In genomic region chr1:90718411-90719320, GRCh38 we compare ENCODE assay signal across 9 cellular contexts. TPM values are rescaled to one million over a fixed set of nuclear protein-coding genes. Genes with fewer than 3 reads are reported as not detected.
DNase-seq lines count a peak whose midpoint lies in the region; ATAC-seq, FAIRE-seq and TF ChIP-seq lines count a peak whose summit lies in the region.
"Had no signal": no experiment of that assay in that cellular context is flagged by ENCODE, and none has a peak within 500 bp of the region (broad histone marks: within the 10 kb centered on the region; RNA-seq: fewer than 3 reads in every experiment).

No MANE protein-coding gene starts in this region.

- no peaks in the 10 kb centered on the region for H3K9me3 ChIP-seq in cardiac muscle cell (ENCODE audit: low read depth)
- H3K9me3 ChIP-seq in right atrium auricular region: peaks cover 0 to 6% of the 10 kb centered on the region in 2 donors
- H3K9me3 ChIP-seq in ascending aorta: peaks cover 0 to 6% of the 10 kb centered on the region in 2 donors
- no peaks in the 10 kb centered on the region for H3K9me3 ChIP-seq in lower lobe of right lung
- no peaks in the 10 kb centered on the region for H3K9me3 ChIP-seq in upper lobe of right lung
- no peaks in the 10 kb centered on the region for H3K9me3 ChIP-seq in kidney (ENCODE audit: control insufficient read depth in 1 of 2, low read length in 2 of 2)

- H3K4me1 ChIP-seq in cardiac muscle cell (ENCODE audit: low read depth): peaks cover 6% of the 10 kb centered on the region
- H3K4me1 ChIP-seq in right atrium auricular region: peaks cover 0 to 40% of the 10 kb centered on the region in 2 donors
- peaks cover 5 to 18% of the 10 kb centered on the region in 2 donors for H3K4me1 ChIP-seq in ascending aorta
- peaks cover 22% of the 10 kb centered on the region for H3K4me1 ChIP-seq in lower lobe of right lung
- peaks cover 20% of the 10 kb centered on the region for H3K4me1 ChIP-seq in upper lobe of right lung
- H3K4me1 ChIP-seq in kidney (ENCODE audit: control insufficient read depth in 1 of 2, insufficient read depth in 1 of 2, low read depth in 1 of 2, low read length in 2 of 2): peaks cover 0 to 6% of the 10 kb centered on the region in 2 donors

- peaks cover 100% of the 10 kb centered on the region for H3K27me3 ChIP-seq in cardiac muscle cell
- H3K27me3 ChIP-seq in right atrium auricular region: peaks cover 57 to 81% of the 10 kb centered on the region in 2 donors
- H3K27me3 ChIP-seq in ascending aorta: peaks cover 42% of the 10 kb centered on the region
- H3K27me3 ChIP-seq in lower lobe of right lung (ENCODE audit: low read depth): peaks cover 95% of the 10 kb centered on the region
- H3K27me3 ChIP-seq in upper lobe of right lung: peaks cover 94% of the 10 kb centered on the region

- no peak overlapping the region for H3K9ac ChIP-seq in kidney (ENCODE audit: low read length in 2 of 2)

- peak overlapping the region; percentile 30 for H3K4me3 ChIP-seq in cardiac muscle cell
- peak overlapping the region in 1 of 2 donors; percentile 35 for H3K4me3 ChIP-seq in right atrium auricular region
- H3K4me3 ChIP-seq in ascending aorta: peak overlapping the region; percentile 49 to 59
- peak overlapping the region; percentile 35 for H3K4me3 ChIP-seq in lower lobe of right lung
- peak overlapping the region; percentile 14 for H3K4me3 ChIP-seq in upper lobe of right lung
- peak overlapping the region in 1 of 2 donors; percentile 27 for H3K4me3 ChIP-seq in kidney (ENCODE audit: low read length in 2 of 2)

- H3K36me3 ChIP-seq in cardiac muscle cell (no peaks in the 10 kb centered on the region), right atrium auricular region (no peaks in the 10 kb centered on the region), ascending aorta (no peaks in the 10 kb centered on the region), lower lobe of right lung (no peaks in the 10 kb centered on the region), upper lobe of right lung (no peaks in the 10 kb centered on the region), kidney (ENCODE audit: control insufficient read depth in 1 of 2, insufficient read depth in 2 of 2, low read length in 2 of 2) (no peaks in the 10 kb centered on the region)

- intact Hi-C loops in ascending aorta (cut with DNase I): loop anchor here (5.0 kb wide), 1 partner anchor 134 kb away; no protein-coding TSS in a partner anchor
- intact Hi-C loops in lower lobe of right lung (cut with DNase I): no loop called here
- intact Hi-C loops in upper lobe of right lung (cut with DNase I): no loop called here
- intact Hi-C loops in kidney (cut with DNase I): no loop called here

- no peak for TF ChIP-seq CTCF in cardiac muscle cell (IDR thresholded peaks at IDR 0.05; ENCODE audit: low read depth, low read length)
- TF ChIP-seq CTCF in right atrium auricular region (IDR thresholded peaks at IDR 0.05): no peak
- TF ChIP-seq CTCF in ascending aorta (IDR thresholded peaks at IDR 0.05): no peak
- no peak for TF ChIP-seq CTCF in lower lobe of right lung (IDR thresholded peaks at IDR 0.05)
- TF ChIP-seq CTCF in upper lobe of right lung (IDR thresholded peaks at IDR 0.05): no peak
- TF ChIP-seq CTCF in kidney (IDR thresholded peaks at IDR 0.05; ENCODE audit: borderline replicate concordance, extremely low read depth, insufficient read depth): no peak

- no peak for FAIRE-seq in kidney (lab: Jason Lieb, UNC)

- ATAC-seq in lower lobe of right lung (no peak), upper lobe of right lung (no peak), GM18909 (IDR thresholded peaks at IDR 0.05; ENCODE audit: poor library complexity, unreplicated experiment) (no peak)

- DNase-seq in cardiac muscle cell (ENCODE audit: low read depth in 1 of 2, low spot score in 1 of 2) (no peak), right atrium auricular region (ENCODE audit: low spot score) (no peak), ascending aorta (ENCODE audit: low spot score in 2 of 2) (no peak), lower lobe of right lung (no peak), upper lobe of right lung (no peak), kidney (no peak)
- DNase-seq in stimulated activated CD4-positive, alpha-beta T cell treated with anti-CD3 and anti-CD28 coated beads, Interleukin-2, amount 100 ng/mL, for 24 hours: no peak

- H3K27ac ChIP-seq in cardiac muscle cell (no peak overlapping the region), right atrium auricular region (no peak overlapping the region), ascending aorta (no peak overlapping the region), lower lobe of right lung (no peak overlapping the region), upper lobe of right lung (no peak overlapping the region), kidney (ENCODE audit: low read depth in 2 of 2, low read length in 2 of 2) (no peak overlapping the region)

RNA-seq across cellular contexts. Expression of gene BARHL2, which starts 1.6 kb away (rescaled TPM):
- not detected in 2 replicates for total RNA-seq in cardiac muscle cell
- not detected in 2 replicates for polyA plus RNA-seq in cardiac muscle cell
- total RNA-seq in right atrium auricular region: not detected
- not detected for total RNA-seq in ascending aorta
- not detected for total RNA-seq in lower lobe of right lung
- not detected for total RNA-seq in upper lobe of right lung
- total RNA-seq in kidney: not detected
- not detected for polyA plus RNA-seq in kidney (ENCODE audit: insufficient read depth, low read depth, low replicate concordance)
- total RNA-seq: RPMI7951 had no signal
